In the genomic region with DNA sequence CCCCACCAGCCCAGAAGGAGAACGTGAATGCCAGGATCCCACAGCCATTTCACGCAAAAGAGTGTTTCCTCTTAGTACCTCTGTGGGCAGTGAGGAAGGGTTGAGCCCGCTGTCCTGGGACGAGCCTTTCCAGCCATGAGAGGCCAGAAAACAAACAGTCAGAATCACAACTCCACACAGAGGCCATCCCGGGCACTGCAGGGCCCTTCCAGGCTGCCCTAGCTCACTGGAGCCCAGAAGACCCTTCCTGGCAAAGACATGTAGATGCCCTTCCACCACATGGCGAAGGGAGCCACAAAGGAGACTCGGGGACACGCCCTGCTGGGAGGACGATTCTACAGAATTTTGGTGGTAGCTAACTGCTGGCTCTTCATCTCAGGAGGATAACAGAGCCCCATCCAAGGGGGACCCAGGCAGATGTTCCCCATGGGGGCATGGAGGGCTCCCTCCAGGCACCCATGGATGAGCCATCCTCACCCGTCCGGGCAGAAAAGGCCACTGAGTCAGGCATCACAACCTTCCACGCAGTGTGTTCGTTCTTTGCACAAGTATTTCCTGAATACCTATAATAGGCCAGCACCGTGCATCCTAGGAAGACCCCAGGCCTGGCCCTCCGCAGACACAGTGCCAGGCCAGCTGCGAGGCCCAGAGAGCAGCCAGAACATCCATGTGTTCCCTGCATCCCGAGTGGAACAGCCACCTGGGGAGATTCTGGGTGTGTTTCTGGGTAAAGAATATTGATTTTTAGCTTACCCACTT, we compare ENCODE assay signal across 8 cellular contexts. TPM values are rescaled to one million over a fixed set of nuclear protein-coding genes. Genes with fewer than 3 reads are reported as not detected.
DNase-seq lines count a peak whose midpoint lies in the region; ATAC-seq and TF ChIP-seq lines count a peak whose summit lies in the region.

No MANE protein-coding gene starts in this region.

- TF ChIP-seq CTCF in BJ (IDR thresholded peaks at IDR 0.05; ENCODE audit: insufficient read depth, low read depth, low read length) (peak; percentile 70), dorsolateral prefrontal cortex (IDR thresholded peaks at IDR 0.05 in 54 of 56, conservative IDR thresholded peaks at IDR 0.05 in 2 of 56; ENCODE audit: low read depth in 1 of 56, partially characterized antibody in 56 of 56) (peak in 54 of 56 donors; percentile 26 to 74 (median 56))

- POLR2A ChIA-PET in BJ (lab: Charles Lee) = no interaction called here

- intact Hi-C loops in dorsolateral prefrontal cortex (cut with DNase I) = loop anchor here (5.0 to 10.0 kb wide), 3 partner anchors 108 to 419 kb away; partner anchors contain the start of gene HEG1 (in 1 of the 2)

- no peak overlapping the region for H3K27ac ChIP-seq in dorsolateral prefrontal cortex

- CTCF ChIA-PET in BJ (lab: Yijun Ruan, JAX) = interaction anchor here (0.7 to 2.7 kb wide), 12 partner anchors 11 to 269 kb away, joined by 3 to 13 read pairs (median 4); partner anchors contain the start of gene MUC13

- H3K27me3 ChIP-seq in BJ (ENCODE audit: control insufficient read depth, insufficient read depth, low read length) = no peaks in the 10 kb centered on the region
- no peaks in the 10 kb centered on the region for H3K27me3 ChIP-seq in dorsolateral prefrontal cortex

- no peaks in the 10 kb centered on the region for H3K36me3 ChIP-seq in BJ (ENCODE audit: control insufficient read depth, insufficient read depth, low read length)

- H3K4me3 ChIP-seq in BJ (ENCODE audit: low read depth, low read length) = no peak overlapping the region
- H3K4me3 ChIP-seq in dorsolateral prefrontal cortex = no peak overlapping the region

- DNase-seq in BJ (ENCODE audit: low read depth) (no peak), M059J (ENCODE audit: low read depth) (peak; percentile 58), dorsolateral prefrontal cortex (no peak), midbrain (lab: John Stamatoyannopoulos, UW) (peak; percentile 21), NCI-H1694 (lab: John Stamatoyannopoulos, UW) (no peak), SKM-1 (lab: John Stamatoyannopoulos, UW; ENCODE audit: unreplicated experiment) (no peak), SHP77 (lab: John Stamatoyannopoulos, UW) (no peak)

- no peak for ATAC-seq in GM19463 (IDR thresholded peaks at IDR 0.05; ENCODE audit: unreplicated experiment)

RNA-seq across cellular contexts. Expression of gene SLC12A8, which starts 47.2 kb away (rescaled TPM):
- 6.3 and 8.4 TPM in 2 replicates for polyA plus RNA-seq in BJ (2011; rRNA removed)
- 5.9 and 6.0 TPM in 2 replicates for polyA minus RNA-seq in BJ (2011; rRNA and poly(A)+ RNA removed)
- 44.5 and 57.6 TPM in 2 replicates for total RNA-seq in M059J (2014; rRNA removed; shearing (Covaris generic))
- total RNA-seq in dorsolateral prefrontal cortex = 10 to 100 TPM in 105 of 120 experiments, 1 to 10 TPM in 15; 6.0 to 32.3 (median 13.4) TPM

Comparison
In these comparisons a context has a peak if more than half of its experiments do, and no peak if none do; other contexts are left out.
1. DNase-seq: peak in M059J (single experiment) and midbrain (single experiment); none in BJ (single experiment), dorsolateral prefrontal cortex (0 of 10), NCI-H1694 (single experiment), SKM-1 (single experiment) and SHP77 (0 of 2).